ENCODE assay signal across 1 cellular context in the genomic region with DNA sequence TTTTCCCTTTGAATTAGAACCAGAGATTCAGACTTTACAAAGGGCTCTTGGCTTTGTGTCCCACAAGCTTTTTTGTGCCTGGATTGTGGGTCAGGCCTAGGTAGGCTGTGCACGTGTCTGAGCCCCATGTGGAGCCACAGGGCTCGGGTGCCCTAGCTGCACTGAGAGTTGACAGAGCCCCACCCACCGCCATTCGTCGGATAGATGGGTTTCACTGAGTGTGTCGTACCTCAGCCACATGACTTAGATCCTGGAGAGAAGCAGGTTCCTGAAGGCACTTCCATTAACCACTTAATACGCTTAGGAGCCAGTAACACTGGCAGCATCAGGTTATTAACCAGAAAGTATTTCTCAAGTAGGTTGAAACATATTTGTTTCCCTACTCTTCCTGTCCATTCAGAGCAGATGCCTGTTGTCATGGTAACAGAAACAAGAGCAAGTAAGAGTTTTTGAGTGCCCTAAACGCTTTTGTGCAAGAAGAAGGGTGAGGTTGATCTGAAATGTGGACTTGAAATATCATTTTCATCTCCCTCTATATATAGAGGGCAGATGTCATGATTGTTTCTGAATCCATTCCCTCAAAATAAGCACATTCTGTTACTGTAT.
TF ChIP-seq lines count a peak whose summit lies in the region.

No MANE protein-coding gene starts in this region.

TF ChIP-seq in GM12878, 131 proteins besides CTCF, POLR2A, EP300 and RAD21 (continued from another document):
- TF ChIP-seq ZNF592 (IDR thresholded peaks at IDR 0.05), result no peak
